ENCODE assay signal across 15 cellular contexts in the genomic region with DNA sequence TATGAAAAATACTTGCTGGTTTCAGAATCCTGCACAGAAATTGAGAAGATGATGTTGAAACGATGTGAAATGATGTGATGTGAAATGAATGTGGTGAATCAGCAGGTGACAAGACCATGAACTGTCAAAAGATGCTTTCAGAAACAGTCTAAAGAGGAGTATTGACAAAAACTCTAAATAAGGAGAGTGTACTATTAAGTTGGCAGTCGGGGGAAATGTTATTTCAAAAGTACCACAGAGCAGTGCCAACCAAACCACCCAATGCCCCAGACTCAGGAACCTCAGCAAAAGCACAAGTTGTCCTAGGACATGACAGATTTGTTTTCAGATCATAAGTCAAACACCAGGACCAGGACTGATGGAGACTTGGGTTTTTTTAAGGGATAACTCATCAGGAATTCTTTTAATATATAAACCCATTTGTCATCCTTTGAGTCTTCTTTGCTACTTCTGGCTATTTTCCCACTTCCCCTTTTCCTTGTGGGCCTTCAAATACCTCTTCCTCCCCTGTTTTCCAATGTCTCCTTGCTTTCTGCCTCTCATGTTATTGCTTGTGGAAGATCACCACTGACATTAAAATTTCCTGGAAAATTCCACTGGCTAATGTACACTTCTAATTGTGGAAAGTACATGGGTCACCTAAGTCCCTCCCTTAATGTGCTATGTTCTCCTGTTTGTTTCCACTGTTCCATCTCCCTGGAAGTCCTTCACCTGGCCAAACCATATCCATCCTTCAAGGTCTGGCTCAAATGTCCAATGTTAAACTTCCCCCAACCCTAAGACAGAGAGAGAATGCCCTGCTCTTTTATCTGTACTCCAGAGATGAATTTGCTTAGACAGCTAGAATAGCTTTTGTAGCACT. TPM values are rescaled to one million over a fixed set of nuclear protein-coding genes. Genes with fewer than 3 reads are reported as not detected.
DNase-seq lines count a peak whose midpoint lies in the region; ATAC-seq, FAIRE-seq and TF ChIP-seq lines count a peak whose summit lies in the region.
"Had no signal": no experiment of that assay in that cellular context is flagged by ENCODE, and none has a peak within 500 bp of the region (broad histone marks: within the 10 kb centered on the region; RNA-seq: fewer than 3 reads in every experiment).

No MANE protein-coding gene starts in this region.

- H3K9me2 ChIP-seq in GM23248 (ENCODE audit: insufficient read depth): no peaks in the 10 kb centered on the region

- ATAC-seq in esophagus mucosa (peak; percentile 8), gastrocnemius medialis (peak; percentile 39 to 90)

- no peaks in the 10 kb centered on the region for H4K20me1 ChIP-seq in GM23248 (ENCODE audit: insufficient read depth)
- H4K20me1 ChIP-seq: BLaER1 had no signal

- TF ChIP-seq CTCF in gastrocnemius medialis (IDR thresholded peaks at IDR 0.05 in 4 of 5, conservative IDR thresholded peaks at IDR 0.05 in 1 of 5): no peak

- H3K9ac ChIP-seq in GM23248: no peak overlapping the region
- H3K9ac ChIP-seq: BLaER1 had no signal

- H3K27me3 ChIP-seq in GM23248 (replicated peaks; ENCODE audit: insufficient read depth) (no peaks in the 10 kb centered on the region), gastrocnemius medialis (no peaks in the 10 kb centered on the region)
- H3K27me3 ChIP-seq: BLaER1 had no signal

- H3K4me3 ChIP-seq in GM23248 (no peak overlapping the region), gastrocnemius medialis (no peak overlapping the region)
- H3K4me3 ChIP-seq: BLaER1 had no signal

- H3F3A ChIP-seq in GM23248 (ENCODE audit: insufficient read depth): peaks cover 20% of the 10 kb centered on the region

- no peak for FAIRE-seq in frontal cortex (lab: Jason Lieb, UNC)

- TF ChIP-seq POLR2A in gastrocnemius medialis (IDR thresholded peaks at IDR 0.05): no peak

- H3K4me1 ChIP-seq in GM23248 (ENCODE audit: insufficient read depth) (peaks cover 17% of the 10 kb centered on the region), gastrocnemius medialis (no peaks in the 10 kb centered on the region)
- H3K4me1 ChIP-seq: BLaER1 had no signal

- no peak overlapping the region for H2AFZ ChIP-seq in GM23248

- DNase-seq in GM23248 (peak; percentile 70), RKO (ENCODE audit: low spot score) (peak; percentile 27), gastrocnemius medialis (no peak), frontal cortex (ENCODE audit: low spot score in 2 of 2) (no peak), retina (no peak), AG08395 (ENCODE audit: low spot score) (no peak)
- DNase-seq in activated CD8-positive, alpha-beta memory T cell treated with anti-CD3 and anti-CD28 coated beads, Interleukin-2, amount 50 U/mL, for 4 hours: no peak
- DNase-seq: activated CD4-positive, alpha-beta T cell treated with anti-CD3 and anti-CD28 coated beads, Interleukin-2, amount 10 ng/mL, durations not matched to agents 7 days and 5 days; amygdala; DMS 273 treated with DMSO at 0.1 percent for 48 hours; NCI-H2081 treated with DMSO at 0.1 percent for 48 hours; SHP77; T-helper 9 cell had no signal

- no peaks in the 10 kb centered on the region for H3K9me3 ChIP-seq in GM23248 (ENCODE audit: low read depth)
- H3K9me3 ChIP-seq in gastrocnemius medialis: no peaks in the 10 kb centered on the region
- H3K9me3 ChIP-seq: BLaER1 had no signal

- in situ Hi-C loops in GM23248 (cut with MboI): no loop called here
- in situ Hi-C loops in gastrocnemius medialis (cut with MboI; ENCODE audit: low sequenced_read_pairs in 4 of 4): loop anchor here in 2 of 4 donors (25.0 kb wide), 1 partner anchor 256 kb away; no protein-coding TSS in a partner anchor

- peak overlapping the region; percentile 41 for H3K4me2 ChIP-seq in GM23248 (ENCODE audit: unreplicated experiment)
- H3K4me2 ChIP-seq: BLaER1 had no signal

- H3K27ac ChIP-seq in GM23248 (peak overlapping the region; percentile 44), gastrocnemius medialis (no peak overlapping the region)
- H3K27ac ChIP-seq: BLaER1 had no signal

- WGBS in GM23248 (ENCODE audit: low coverage in 1 of 2, low lambda C conversion rate in 2 of 2, missing lambda C conversion rate in 2 of 2), 2 experiments: 0 to 9% methylated on average over 2 of the region's 2 CpGs

- no peaks in the 10 kb centered on the region for H3K79me2 ChIP-seq in GM23248 (ENCODE audit: insufficient read depth)

- intact Hi-C loops in gastrocnemius medialis (cut with DNase I; ENCODE audit: low total_unique reads): no loop called here

- H3K36me3 ChIP-seq in GM23248 (ENCODE audit: low read depth) (no peaks in the 10 kb centered on the region), gastrocnemius medialis (no peaks in the 10 kb centered on the region)
- H3K36me3 ChIP-seq: BLaER1 had no signal

RNA-seq across cellular contexts. Expression of a gene that starts 10.2 kb away (rescaled TPM):
- total RNA-seq in GM23248 (2014; rRNA removed; shearing (Covaris generic)): 193 and 238 TPM in 2 replicates
- 98.8 and 99.9 TPM in 2 replicates for polyA plus RNA-seq in GM23248 (2016; fragmentation: Nextera tagmentation; extraction: Ambion mirVana)
- 91.9 TPM for total RNA-seq in esophagus mucosa
- 10 to 100 TPM in 3 of 4 donors, 1 to 10 TPM in 1; 6.6 to 90.7 (median 65.5) TPM for total RNA-seq in gastrocnemius medialis
- total RNA-seq in frontal cortex: 37.9 TPM
- total RNA-seq: activated CD4-positive, alpha-beta T cell treated with anti-CD3 and anti-CD28 coated beads, Interleukin-2, amount 10 ng/mL, durations not matched to agents 7 days and 5 days had no signal

Comparison
In these comparisons a context has a peak if more than half of its experiments do, and no peak if none do; other contexts are left out.
1. DNase-seq: peak in GM23248 (single experiment) and RKO (single experiment); none in gastrocnemius medialis (0 of 2), frontal cortex (0 of 2), retina (single experiment), activated CD8-positive, alpha-beta memory T cell treated with anti-CD3 and anti-CD28 coated beads, Interleukin-2, amount 50 U/mL, for 4 hours (single experiment) and AG08395 (single experiment).